Comparison of ENCODE assay signal across 23 cellular contexts in the genomic region with DNA sequence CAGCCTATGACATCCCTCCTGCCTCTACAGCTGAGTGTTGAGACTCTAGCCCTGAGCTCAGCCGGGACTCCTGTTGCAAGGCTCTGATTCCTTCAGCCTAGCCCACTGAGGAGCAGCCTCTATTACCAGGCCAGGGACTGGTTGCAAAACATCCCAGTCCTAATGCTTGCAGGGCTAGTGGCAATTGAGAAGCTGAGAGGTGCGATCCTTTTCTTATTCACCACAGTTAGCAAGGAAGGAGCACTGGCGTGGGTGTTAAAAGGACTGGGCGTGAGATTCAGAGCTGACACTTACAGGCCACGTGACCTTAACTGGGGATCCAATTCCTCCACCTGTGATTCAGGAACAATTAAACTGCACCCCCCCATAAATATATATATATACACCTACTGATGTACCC. TPM values are rescaled to one million over a fixed set of nuclear protein-coding genes. Genes with fewer than 3 reads are reported as not detected.
DNase-seq lines count a peak whose midpoint lies in the region; ATAC-seq and TF ChIP-seq lines count a peak whose summit lies in the region.
"Had no signal": no experiment of that assay in that cellular context is flagged by ENCODE, and none has a peak within 500 bp of the region (broad histone marks: within the 10 kb centered on the region; RNA-seq: fewer than 3 reads in every experiment).

No MANE protein-coding gene starts in this region.

- 91 to 94% methylated on average over 4 to 5 of the region's 5 CpGs for WGBS in endodermal cell (ENCODE audit: insufficient coverage in 1 of 2, insufficient read length in 1 of 2), 2 experiments

- no peaks in the 10 kb centered on the region for H3K4me1 ChIP-seq in endodermal cell (ENCODE audit: control insufficient read depth, insufficient read depth, low read length)

- no peak for TF ChIP-seq CTCF in endodermal cell (conservative IDR thresholded peaks at IDR 0.05)
- no peak for TF ChIP-seq CTCF in natural killer cell (IDR thresholded peaks at IDR 0.05)

- H3K27ac ChIP-seq in endodermal cell (ENCODE audit: low read depth, low read length) = no peak overlapping the region
- H3K27ac ChIP-seq: 22Rv1; A549; BLaER1 treated with 17β-estradiol and CSF1 and Interleukin-3, amounts not matched to agents 10 nM and 100 nM had no signal

- H3K4me3 Mint-ChIP-seq in endodermal cell = no peak overlapping the region
- peak overlapping the region; percentile 25 for H3K4me3 Mint-ChIP-seq in natural killer cell
- H3K4me3 Mint-ChIP-seq: CD4-positive, alpha-beta T cell; CD8-positive, alpha-beta memory T cell had no signal

- H3K4me1 Mint-ChIP-seq in endodermal cell (no peaks in the 10 kb centered on the region), natural killer cell (peaks cover 0 to 9% of the 10 kb centered on the region in 2 donors)
- H3K4me1 Mint-ChIP-seq: CD8-positive, alpha-beta memory T cell had no signal

- H3K4me3 ChIP-seq in endodermal cell (ENCODE audit: low read length) = no peak overlapping the region
- H3K4me3 ChIP-seq: A549; BLaER1 treated with 17β-estradiol and CSF1 and Interleukin-3, amounts not matched to agents 10 nM and 100 nM had no signal

- ATAC-seq in natural killer cell (peak in 2 of 3 donors; percentile 55 to 88), HG02588 (IDR thresholded peaks at IDR 0.05; ENCODE audit: unreplicated experiment) (no peak)
- ATAC-seq: A549 had no signal

- H3K36me3 ChIP-seq in endodermal cell (ENCODE audit: control insufficient read depth, insufficient read depth, low read length) = no peaks in the 10 kb centered on the region

- intact Hi-C loops in natural killer cell (cut with micrococcal nuclease) = no loop called here

- H3K27me3 Mint-ChIP-seq in endodermal cell (ENCODE audit: insufficient read depth) (no peaks in the 10 kb centered on the region), natural killer cell (ENCODE audit: low read depth in 2 of 2) (peaks cover 5 to 6% of the 10 kb centered on the region in 2 donors)

- H3K9me3 Mint-ChIP-seq in endodermal cell (no peaks in the 10 kb centered on the region), natural killer cell (no peaks in the 10 kb centered on the region)
- H3K9me3 Mint-ChIP-seq: CD4-positive, alpha-beta T cell; CD8-positive, alpha-beta memory T cell had no signal

- no peaks in the 10 kb centered on the region for H3K27me3 ChIP-seq in endodermal cell (ENCODE audit: control insufficient read depth, insufficient read depth, low read length, poor library complexity, severe bottlenecking)
- H3K27me3 ChIP-seq: BE2C; BLaER1 treated with 17β-estradiol and CSF1 and Interleukin-3, amounts not matched to agents 10 nM and 100 nM had no signal

- H3K9ac ChIP-seq in endodermal cell (ENCODE audit: extremely low read depth, low read length, poor library complexity, severe bottlenecking) = no peak overlapping the region
- H3K9ac ChIP-seq: BLaER1 treated with 17β-estradiol and CSF1 and Interleukin-3, amounts not matched to agents 10 nM and 100 nM had no signal

- DNase-seq in NOMO-1 treated with DMSO at 0.1 percent for 48 hours (lab: John Stamatoyannopoulos, UW; ENCODE audit: unreplicated experiment) = peak; percentile 44
- no peak for DNase-seq in NOMO-1 treated with dmso at 0.1 percent for 144 hours (lab: John Stamatoyannopoulos, UW; ENCODE audit: unreplicated experiment)
- DNase-seq in endodermal cell = peak; percentile 68
- DNase-seq in natural killer cell = no peak
- DNase-seq in COLO829 (ENCODE audit: low spot score) = no peak
- no peak for DNase-seq in activated effector memory CD4-positive, alpha-beta T cell treated with anti-CD3 and anti-CD28 coated beads, Interleukin-2, amount 50 U/mL, for 16 hours
- DNase-seq in SKM-1 treated with dmso at 0.1 percent for 144 hours (lab: John Stamatoyannopoulos, UW; ENCODE audit: unreplicated experiment) = no peak
- DNase-seq: ACHN; BE2C; Calu3; CD4-positive, alpha-beta T cell; CD8-positive, alpha-beta memory T cell; COR-L47; DMS53; DMS79 treated with DMSO at 0.1 percent for 48 hours; GF-D8; H7; HCEC 1CT had no signal

- no peak overlapping the region for H3K27ac Mint-ChIP-seq in endodermal cell
- H3K27ac Mint-ChIP-seq in natural killer cell = no peak overlapping the region
- H3K27ac Mint-ChIP-seq: CD14-positive monocyte; CD4-positive, alpha-beta T cell; CD8-positive, alpha-beta memory T cell had no signal

- no peaks in the 10 kb centered on the region for H3K9me3 ChIP-seq in endodermal cell (ENCODE audit: control insufficient read depth, low read length)
- H3K9me3 ChIP-seq: A549, BE2C had no signal

- H3K36me3 Mint-ChIP-seq in endodermal cell (ENCODE audit: low read depth) (no peaks in the 10 kb centered on the region), natural killer cell (no peaks in the 10 kb centered on the region)

RNA-seq across cellular contexts. Expression of gene GARNL3, which starts 58.8 kb away (rescaled TPM):
- total RNA-seq in endodermal cell = 10 to 100 TPM in 1 of 2 donors, 1 to 10 TPM in 1; 7.2 to 12.8 TPM
- polyA plus RNA-seq in endodermal cell (2013, experiment 1 of 2) = 10.0 TPM
- 10.1 TPM for polyA plus RNA-seq in endodermal cell (2013, experiment 2 of 2)
- total RNA-seq in natural killer cell = 1 to 10 TPM; 3.8 to 6.0 (median 6.0) TPM

Comparison
In these comparisons a context has a peak if more than half of its experiments do, and no peak if none do; other contexts are left out.
1. DNase-seq: peak in NOMO-1 treated with DMSO at 0.1 percent for 48 hours (single experiment) and endodermal cell (single experiment); none in NOMO-1 treated with dmso at 0.1 percent for 144 hours (single experiment), natural killer cell (single experiment), COLO829 (single experiment), activated effector memory CD4-positive, alpha-beta T cell treated with anti-CD3 and anti-CD28 coated beads, Interleukin-2, amount 50 U/mL, for 16 hours (single experiment) and SKM-1 treated with dmso at 0.1 percent for 144 hours (single experiment).